Comparison of ENCODE assay signal across 33 cellular contexts in the genomic region with DNA sequence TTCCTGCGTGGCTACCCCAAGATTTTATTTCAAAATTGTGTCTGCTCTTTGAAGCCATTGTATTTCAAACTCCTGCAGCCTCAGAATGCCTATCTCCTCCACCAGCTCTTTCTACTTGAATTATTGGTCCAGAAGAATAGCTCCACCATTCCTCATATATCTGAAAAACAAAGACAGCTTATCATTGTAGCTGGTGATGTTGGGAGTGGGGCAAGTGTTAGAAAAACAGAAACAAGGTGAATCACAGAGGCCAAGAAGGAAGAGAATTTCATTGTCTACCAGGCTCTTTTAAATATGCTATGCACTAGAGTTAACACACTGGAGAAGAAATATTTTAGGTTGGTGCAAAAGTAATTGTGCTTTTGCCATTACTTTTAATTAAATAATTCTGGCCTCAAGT.
"Had no signal": no experiment of that assay in that cellular context is flagged by ENCODE, and none has a peak within 500 bp of the region (broad histone marks: within the 10 kb centered on the region; RNA-seq: fewer than 3 reads in every experiment).

No MANE protein-coding gene starts in this region.

- H3K9me3 ChIP-seq: body of pancreas, breast epithelium, MG63 had no signal

- DNase-seq: activated B cell treated with CpG ODN at 0.5 μM for 24 hours; activated CD4-positive, alpha-beta T cell treated with anti-CD3 and anti-CD28 coated beads for 4 hours; activated CD4-positive, CD25-positive, alpha-beta regulatory T cell treated with anti-CD3 and anti-CD28 coated beads, Interleukin-2, amount 50 U/mL, for 72 hours; activated CD8-positive, alpha-beta T cell treated with anti-CD3 and anti-CD28 coated beads for 36 hours; activated effector memory CD4-positive, alpha-beta T cell treated with anti-CD3 and anti-CD28 coated beads, Interleukin-2, amount 50 U/mL, for 16 hours; activated naive CD4-positive, alpha-beta T cell; activated naive CD4-positive, alpha-beta T cell treated with anti-CD3 and anti-CD28 coated beads, Interleukin-2, amount 50 U/mL, for 16 hours; activated naive CD8-positive, alpha-beta T cell treated with anti-CD3 and anti-CD28 coated beads for 36 hours; activated T-cell treated with anti-CD3 and anti-CD28 coated beads, Interleukin-2, amount 50 U/mL, for 1 hour; activated T-cell treated with anti-CD3 and anti-CD28 coated beads, Interleukin-2, amount 50 U/mL, for 72 hours; amniotic stem cell; aorta; body of pancreas; MG63; NCI-H1048; NCI-H1105 treated with DMSO at 0.1 percent for 48 hours; NCI-H1436; NCI-H1694; NCI-H1930; NCI-H2081 treated with DMSO at 0.1 percent for 48 hours; NCI-H226; NCI-H446 treated with DMSO at 0.1 percent for 48 hours; NCI-H524; PC-9; SIG-M5; SW 1271; T-helper 1 cell; T-helper 2 cell; T-helper 9 cell had no signal

- H3K27ac ChIP-seq: body of pancreas, breast epithelium, PC-9, RWPE1, VCaP had no signal

- H3K9me3 Mint-ChIP-seq: activated B cell treated with CpG ODN at 0.5 μM for 24 hours; activated CD8-positive, alpha-beta T cell treated with anti-CD3 and anti-CD28 coated beads for 36 hours; activated naive CD8-positive, alpha-beta T cell treated with anti-CD3 and anti-CD28 coated beads for 36 hours had no signal

- H3K27ac Mint-ChIP-seq: activated B cell treated with CpG ODN at 0.5 μM for 24 hours; activated CD8-positive, alpha-beta T cell treated with anti-CD3 and anti-CD28 coated beads for 36 hours; activated naive CD8-positive, alpha-beta T cell treated with anti-CD3 and anti-CD28 coated beads for 36 hours; activated T-cell treated with anti-CD3 and anti-CD28 coated beads, Interleukin-2, amount 50 U/mL, for 72 hours; activated T-helper 17 cell treated with anti-CD3 and anti-CD28 coated beads, Interleukin-2, amount 50 U/mL, for 72 hours had no signal

- H3K4me1 Mint-ChIP-seq: activated naive CD8-positive, alpha-beta T cell treated with anti-CD3 and anti-CD28 coated beads for 36 hours; activated T-helper 17 cell treated with anti-CD3 and anti-CD28 coated beads, Interleukin-2, amount 50 U/mL, for 72 hours had no signal

- H3K36me3 Mint-ChIP-seq: activated naive CD8-positive, alpha-beta T cell treated with anti-CD3 and anti-CD28 coated beads for 36 hours had no signal

- H3K27me3 ChIP-seq: body of pancreas, breast epithelium had no signal

- H3K36me3 ChIP-seq: breast epithelium, MG63 had no signal

- H3K4me1 ChIP-seq: body of pancreas, breast epithelium had no signal

- H3K4me3 Mint-ChIP-seq: activated B cell treated with CpG ODN at 0.5 μM for 24 hours; activated CD8-positive, alpha-beta T cell treated with anti-CD3 and anti-CD28 coated beads for 36 hours; activated naive CD8-positive, alpha-beta T cell treated with anti-CD3 and anti-CD28 coated beads for 36 hours; activated T-cell treated with anti-CD3 and anti-CD28 coated beads, Interleukin-2, amount 50 U/mL, for 72 hours; activated T-helper 17 cell treated with anti-CD3 and anti-CD28 coated beads, Interleukin-2, amount 50 U/mL, for 72 hours had no signal

- H3K4me3 ChIP-seq: body of pancreas, breast epithelium, MG63, PC-9 had no signal

- H3K4me2 ChIP-seq: PC-9 had no signal

- ATAC-seq: activated CD8-positive, alpha-beta T cell treated with anti-CD3 and anti-CD28 coated beads for 36 hours; activated T-helper 17 cell treated with anti-CD3 and anti-CD28 coated beads, Interleukin-2, amount 50 U/mL, for 72 hours; body of pancreas had no signal

- H2AFZ ChIP-seq: PC-9 had no signal
